34 cellular contexts compared by ENCODE assay signal in genomic region chr11:62267576-62267975, GRCh38. TPM values are rescaled to one million over a fixed set of nuclear protein-coding genes. Genes with fewer than 3 reads are reported as not detected.
"Had no signal": no experiment of that assay in that cellular context is flagged by ENCODE, and none has a peak within 500 bp of the region (broad histone marks: within the 10 kb centered on the region; RNA-seq: fewer than 3 reads in every experiment).

No MANE protein-coding gene starts in this region.

- H3K27ac ChIP-seq: adrenal gland, body of pancreas, coronary artery, esophagus muscularis mucosa, heart right ventricle, left lung, lower lobe of right lung, right atrium auricular region, SK-N-MC, testis, transverse colon, WERI-Rb-1 had no signal

- DNase-seq: activated CD8-positive, alpha-beta memory T cell treated with anti-CD3 and anti-CD28 coated beads, Interleukin-2, amount 10 ng/mL, durations not matched to agents 7 days and 5 days; activated CD8-positive, alpha-beta T cell treated with anti-CD3 and anti-CD28 coated beads, Interleukin-2, amount 10 ng/mL, durations not matched to agents 7 days and 5 days; activated gamma-delta T cell treated with Interleukin-2 at 50 U/mL for 16 hours; adrenal gland; aorta; body of pancreas; foreskin melanocyte; heart right ventricle; left lung; lower lobe of right lung; mesendoderm; stimulated activated CD4-positive, alpha-beta T cell treated with anti-CD3 and anti-CD28 coated beads, Interleukin-1b, Interleukin-23, amount 100 ng/mL, for 48 hours; stimulated activated naive CD4-positive, alpha-beta T cell; T-helper 17 cell; T1000; testis; transverse colon; WERI-Rb-1 had no signal

- H3K9me3 ChIP-seq: adrenal gland, body of pancreas, esophagus muscularis mucosa, heart right ventricle, left lung, lower lobe of right lung, right atrium auricular region, testis, transverse colon had no signal

- H3K4me1 Mint-ChIP-seq: activated naive CD4-positive, alpha-beta T cell treated with anti-CD3 and anti-CD28 coated beads, Interleukin-2, amount 50 U/mL, for 24 hours; T-helper 17 cell had no signal

- H3K4me3 ChIP-seq: adrenal gland, body of pancreas, coronary artery, esophagus muscularis mucosa, heart right ventricle, left lung, lower lobe of right lung, right atrium auricular region, SK-N-MC, smooth muscle cell, testis, transverse colon had no signal

- H3K27me3 ChIP-seq: body of pancreas, right atrium auricular region, testis had no signal

- H3K4me1 ChIP-seq: adrenal gland, body of pancreas, esophagus muscularis mucosa, heart right ventricle, left lung, lower lobe of right lung, right atrium auricular region, testis, transverse colon had no signal

- H3K36me3 ChIP-seq: adrenal gland, esophagus muscularis mucosa, heart right ventricle, left lung, lower lobe of right lung, right atrium auricular region, transverse colon, WERI-Rb-1 had no signal

- H3K4me2 ChIP-seq: smooth muscle cell had no signal

- H3K27ac Mint-ChIP-seq: activated CD8-positive, alpha-beta memory T cell treated with anti-CD3 and anti-CD28 coated beads, Interleukin-2, amount 10 ng/mL, durations not matched to agents 7 days and 5 days; activated CD8-positive, alpha-beta T cell treated with anti-CD3 and anti-CD28 coated beads, Interleukin-2, amount 10 ng/mL, durations not matched to agents 7 days and 5 days; activated naive CD4-positive, alpha-beta T cell treated with anti-CD3 and anti-CD28 coated beads, Interleukin-2, amount 50 U/mL, for 24 hours; natural killer cell treated with Interleukin-12 subunit alpha and Interleukin-12 subunit beta and Interleukin-15 and Interleukin-18, amount 100 ng/mL, for 72 hours; T-helper 17 cell had no signal

- ATAC-seq: activated CD8-positive, alpha-beta memory T cell treated with anti-CD3 and anti-CD28 coated beads, Interleukin-2, amount 10 ng/mL, durations not matched to agents 7 days and 5 days; activated CD8-positive, alpha-beta T cell treated with anti-CD3 and anti-CD28 coated beads, Interleukin-2, amount 10 ng/mL, durations not matched to agents 7 days and 5 days; body of pancreas; heart right ventricle; left lung; lower lobe of right lung; natural killer cell treated with Interleukin-12 subunit alpha and Interleukin-12 subunit beta and Interleukin-15 and Interleukin-18, amount 100 ng/mL, for 72 hours; T-helper 17 cell had no signal

- FAIRE-seq: endothelial cell of umbilical vein, islet of Langerhans, urothelium cell line had no signal

- H3K9me3 Mint-ChIP-seq: activated naive CD4-positive, alpha-beta T cell treated with anti-CD3 and anti-CD28 coated beads, Interleukin-2, amount 50 U/mL, for 24 hours; natural killer cell treated with Interleukin-12 subunit alpha and Interleukin-12 subunit beta and Interleukin-15 and Interleukin-18, amount 100 ng/mL, for 72 hours had no signal

- H3K36me3 Mint-ChIP-seq: activated CD8-positive, alpha-beta memory T cell treated with anti-CD3 and anti-CD28 coated beads, Interleukin-2, amount 10 ng/mL, durations not matched to agents 7 days and 5 days; activated naive CD4-positive, alpha-beta T cell treated with anti-CD3 and anti-CD28 coated beads, Interleukin-2, amount 50 U/mL, for 24 hours; natural killer cell treated with Interleukin-12 subunit alpha and Interleukin-12 subunit beta and Interleukin-15 and Interleukin-18, amount 100 ng/mL, for 72 hours had no signal

- H3K4me3 Mint-ChIP-seq: activated CD8-positive, alpha-beta memory T cell treated with anti-CD3 and anti-CD28 coated beads, Interleukin-2, amount 10 ng/mL, durations not matched to agents 7 days and 5 days; activated CD8-positive, alpha-beta T cell treated with anti-CD3 and anti-CD28 coated beads, Interleukin-2, amount 10 ng/mL, durations not matched to agents 7 days and 5 days; activated naive CD4-positive, alpha-beta T cell treated with anti-CD3 and anti-CD28 coated beads, Interleukin-2, amount 50 U/mL, for 24 hours; natural killer cell treated with Interleukin-12 subunit alpha and Interleukin-12 subunit beta and Interleukin-15 and Interleukin-18, amount 100 ng/mL, for 72 hours; T-helper 17 cell had no signal

RNA-seq across cellular contexts. Expression of gene SCGB2A2, which starts 2.4 kb away (rescaled TPM):
- total RNA-seq: activated CD8-positive, alpha-beta memory T cell treated with anti-CD3 and anti-CD28 coated beads, Interleukin-2, amount 10 ng/mL, durations not matched to agents 7 days and 5 days; activated CD8-positive, alpha-beta T cell treated with anti-CD3 and anti-CD28 coated beads, Interleukin-2, amount 10 ng/mL, durations not matched to agents 7 days and 5 days; adrenal gland; aorta; body of pancreas; cardiac septum; cerebellum; endothelial cell of umbilical vein; esophagus muscularis mucosa; glomerular endothelial cell; heart right ventricle; left lung; lower lobe of right lung; mononuclear cell; natural killer cell treated with Interleukin-12 subunit alpha and Interleukin-12 subunit beta and Interleukin-15 and Interleukin-18, amount 100 ng/mL, for 72 hours; omental fat pad; pulmonary artery endothelial cell; right atrium auricular region; smooth muscle cell; T-helper 17 cell; testis; transverse colon had no signal
- polyA plus RNA-seq: adrenal gland, endothelial cell of umbilical vein, heart right ventricle, smooth muscle cell had no signal

RNA-seq across cellular contexts. Expression of gene SCGB1D2, which starts 25.5 kb away (rescaled TPM):
- total RNA-seq: activated CD8-positive, alpha-beta memory T cell treated with anti-CD3 and anti-CD28 coated beads, Interleukin-2, amount 10 ng/mL, durations not matched to agents 7 days and 5 days; activated CD8-positive, alpha-beta T cell treated with anti-CD3 and anti-CD28 coated beads, Interleukin-2, amount 10 ng/mL, durations not matched to agents 7 days and 5 days; aorta; body of pancreas; cardiac septum; cerebellum; endothelial cell of umbilical vein; esophagus muscularis mucosa; glomerular endothelial cell; left lung; lower lobe of right lung; mononuclear cell; natural killer cell treated with Interleukin-12 subunit alpha and Interleukin-12 subunit beta and Interleukin-15 and Interleukin-18, amount 100 ng/mL, for 72 hours; omental fat pad; pulmonary artery endothelial cell; right atrium auricular region; smooth muscle cell; T-helper 17 cell; testis; transverse colon had no signal
- polyA plus RNA-seq: aorta, endothelial cell of umbilical vein, smooth muscle cell had no signal

RNA-seq across cellular contexts. Expression of gene SCGB1D4, which starts 31.3 kb away (rescaled TPM):
- total RNA-seq: activated CD8-positive, alpha-beta memory T cell treated with anti-CD3 and anti-CD28 coated beads, Interleukin-2, amount 10 ng/mL, durations not matched to agents 7 days and 5 days; activated CD8-positive, alpha-beta T cell treated with anti-CD3 and anti-CD28 coated beads, Interleukin-2, amount 10 ng/mL, durations not matched to agents 7 days and 5 days; adrenal gland; aorta; body of pancreas; cardiac septum; cerebellum; endothelial cell of umbilical vein; esophagus muscularis mucosa; glomerular endothelial cell; heart right ventricle; left lung; lower lobe of right lung; mononuclear cell; natural killer cell treated with Interleukin-12 subunit alpha and Interleukin-12 subunit beta and Interleukin-15 and Interleukin-18, amount 100 ng/mL, for 72 hours; omental fat pad; pulmonary artery endothelial cell; right atrium auricular region; smooth muscle cell; T-helper 17 cell; transverse colon had no signal
- polyA plus RNA-seq: adrenal gland, aorta, endothelial cell of umbilical vein, heart right ventricle, smooth muscle cell had no signal

RNA-seq across cellular contexts. Expression of gene SCGB2A1, which starts 59.1 kb away (rescaled TPM):
- total RNA-seq: activated CD8-positive, alpha-beta memory T cell treated with anti-CD3 and anti-CD28 coated beads, Interleukin-2, amount 10 ng/mL, durations not matched to agents 7 days and 5 days; activated CD8-positive, alpha-beta T cell treated with anti-CD3 and anti-CD28 coated beads, Interleukin-2, amount 10 ng/mL, durations not matched to agents 7 days and 5 days; adrenal gland; aorta; cardiac septum; cerebellum; endothelial cell of umbilical vein; esophagus muscularis mucosa; glomerular endothelial cell; heart right ventricle; mononuclear cell; natural killer cell treated with Interleukin-12 subunit alpha and Interleukin-12 subunit beta and Interleukin-15 and Interleukin-18, amount 100 ng/mL, for 72 hours; omental fat pad; pulmonary artery endothelial cell; right atrium auricular region; smooth muscle cell; T-helper 17 cell; testis had no signal
- polyA plus RNA-seq: adrenal gland, aorta, endothelial cell of umbilical vein, heart right ventricle, smooth muscle cell had no signal
